ENCODE assay signal across 8 cellular contexts in the genomic region with DNA sequence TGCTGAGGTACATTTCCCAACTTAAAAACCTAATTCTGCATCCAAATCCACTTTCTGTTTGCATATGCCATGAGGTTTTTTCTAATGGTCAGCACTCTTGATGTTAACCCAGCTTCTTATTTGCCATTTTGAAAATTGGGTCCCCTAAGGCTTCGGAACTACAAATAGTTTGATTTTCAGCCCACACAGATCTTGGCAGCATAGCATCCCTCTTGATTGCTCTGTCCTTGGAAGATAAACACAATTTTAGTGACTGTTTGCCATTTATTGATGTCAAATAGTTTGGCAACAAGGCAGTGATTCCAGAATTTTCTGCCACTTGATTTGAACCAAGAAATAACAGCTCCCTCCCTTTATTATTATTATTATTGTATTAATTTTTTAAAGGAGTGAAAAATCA.
"Had no signal": no experiment of that assay in that cellular context is flagged by ENCODE, and none has a peak within 500 bp of the region (broad histone marks: within the 10 kb centered on the region; RNA-seq: fewer than 3 reads in every experiment).

No MANE protein-coding gene starts in this region.

- H3K27ac Mint-ChIP-seq: IgD-negative memory B cell had no signal

- H3K4me2 ChIP-seq: KMS-11 had no signal

- DNase-seq: IMR-90, KBM-7, KG1 had no signal

- H3K9ac ChIP-seq: KMS-11 had no signal

- H3K4me3 Mint-ChIP-seq: IgD-negative memory B cell had no signal

- H3K4me1 Mint-ChIP-seq: IgD-negative memory B cell had no signal

- H3K27ac ChIP-seq: HL-60, KMS-11 had no signal

- ATAC-seq: K562 had no signal

- H3K36me3 Mint-ChIP-seq: IgD-negative memory B cell had no signal

- FAIRE-seq: HTR-8/SVneo, K562 had no signal

- H3K27me3 Mint-ChIP-seq: IgD-negative memory B cell had no signal

- H3K4me3 ChIP-seq: K562 had no signal
